In the genomic region with DNA sequence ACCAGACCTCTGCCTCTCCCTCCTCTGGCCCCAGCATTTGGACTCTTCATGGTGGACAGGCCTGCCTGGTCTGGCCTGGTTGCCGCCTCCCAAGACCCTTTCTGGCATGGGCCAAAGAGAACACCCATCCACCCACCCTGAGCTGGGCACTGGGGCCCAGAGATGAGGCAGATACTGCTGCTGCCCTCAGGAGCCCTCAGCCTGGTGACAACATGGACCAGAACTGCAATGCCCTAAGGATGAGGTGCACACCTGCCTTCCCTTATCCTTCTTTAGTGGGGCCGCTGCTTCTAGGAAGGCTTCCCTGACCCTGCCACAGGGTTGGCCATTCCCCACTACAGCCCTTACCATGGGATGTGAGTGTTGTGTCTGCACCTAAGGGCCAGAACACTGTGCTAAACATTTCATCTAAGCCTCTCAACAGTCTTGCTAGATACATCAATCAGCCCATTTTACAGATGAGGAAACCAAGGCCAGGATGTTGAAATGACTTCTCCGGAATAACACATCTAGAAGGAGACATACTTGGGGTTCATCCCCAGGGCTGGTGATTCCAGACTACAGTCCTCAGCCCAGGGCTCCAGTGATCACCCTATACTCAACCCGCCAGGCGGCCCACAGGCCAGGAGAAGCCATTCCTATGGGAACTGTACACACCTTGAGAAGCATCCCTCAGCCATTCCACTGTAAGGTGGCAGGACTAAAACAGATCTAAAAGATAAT, we compare ENCODE assay signal across 26 cellular contexts.
A peak's percentile ranks its signal among the peaks of the same experiment; 100 is the strongest.
DNase-seq lines count a peak whose midpoint lies in the region; ATAC-seq, FAIRE-seq and TF ChIP-seq lines count a peak whose summit lies in the region.
"Had no signal": no experiment of that assay in that cellular context is flagged by ENCODE, and none has a peak within 500 bp of the region (broad histone marks: within the 10 kb centered on the region; RNA-seq: fewer than 3 reads in every experiment).

No MANE protein-coding gene starts in this region.

- intact Hi-C loops in activated CD4-positive, alpha-beta T cell treated with anti-CD3 and anti-CD28 coated beads, Interleukin-2, amount 10 ng/mL, durations not matched to agents 24 days and 14 days (cut with micrococcal nuclease), result no loop called here
- intact Hi-C loops in right lobe of liver (cut with DNase I) (no loop called here), stomach (cut with DNase I; ENCODE audit: low total_unique reads) (no loop called here)

- H3K27ac ChIP-seq in angular gyrus (ENCODE audit: low read depth, low read length), result peak overlapping the region; percentile 59
- H3K27ac ChIP-seq in right lobe of liver, result no peak overlapping the region
- no peak overlapping the region for H3K27ac ChIP-seq in stomach
- no peak overlapping the region for H3K27ac ChIP-seq in tibial nerve
- H3K27ac ChIP-seq: left ventricle myocardium inferior, SJSA1 had no signal

- no peak overlapping the region for H3K4me3 Mint-ChIP-seq in activated CD4-positive, alpha-beta T cell treated with anti-CD3 and anti-CD28 coated beads, Interleukin-2, amount 10 ng/mL, durations not matched to agents 24 days and 14 days
- no peak overlapping the region for H3K4me3 Mint-ChIP-seq in activated T-helper 17 cell treated with anti-CD3 and anti-CD28 coated beads, Interleukin-2, amount 50 U/mL, for 72 hours
- H3K4me3 Mint-ChIP-seq: activated B cell treated with CpG ODN at 0.5 μM for 24 hours; activated CD8-positive, alpha-beta T cell treated with anti-CD3 and anti-CD28 coated beads, Interleukin-2, amount 10 ng/mL, durations not matched to agents 7 days and 5 days; activated naive CD8-positive, alpha-beta T cell treated with anti-CD3 and anti-CD28 coated beads for 36 hours; CD4-positive, CD25-positive, alpha-beta regulatory T cell had no signal

- no peaks in the 10 kb centered on the region for H3K36me3 ChIP-seq in right lobe of liver
- H3K36me3 ChIP-seq in stomach, result no peaks in the 10 kb centered on the region
- no peaks in the 10 kb centered on the region for H3K36me3 ChIP-seq in tibial nerve
- H3K36me3 ChIP-seq: left ventricle myocardium inferior, SJSA1 had no signal

- ATAC-seq in right lobe of liver, result no peak
- ATAC-seq in activated T-helper 17 cell treated with anti-CD3 and anti-CD28 coated beads, Interleukin-2, amount 50 U/mL, for 72 hours (replicated peaks), result no peak
- ATAC-seq: activated CD8-positive, alpha-beta T cell treated with anti-CD3 and anti-CD28 coated beads, Interleukin-2, amount 10 ng/mL, durations not matched to agents 7 days and 5 days had no signal

- H3K4me3 ChIP-seq in right lobe of liver (no peak overlapping the region), stomach (no peak overlapping the region), tibial nerve (no peak overlapping the region)
- H3K4me3 ChIP-seq: left ventricle myocardium inferior, SJSA1, smooth muscle cell had no signal

- no peaks in the 10 kb centered on the region for H3K4me1 Mint-ChIP-seq in activated CD4-positive, alpha-beta T cell treated with anti-CD3 and anti-CD28 coated beads, Interleukin-2, amount 10 ng/mL, durations not matched to agents 24 days and 14 days
- no peaks in the 10 kb centered on the region for H3K4me1 Mint-ChIP-seq in activated T-helper 17 cell treated with anti-CD3 and anti-CD28 coated beads, Interleukin-2, amount 50 U/mL, for 72 hours
- H3K4me1 Mint-ChIP-seq: activated B cell treated with CpG ODN at 0.5 μM for 24 hours; activated naive CD8-positive, alpha-beta T cell treated with anti-CD3 and anti-CD28 coated beads for 36 hours; CD4-positive, CD25-positive, alpha-beta regulatory T cell; naive B cell had no signal

- TF ChIP-seq EP300 in stomach (IDR thresholded peaks at IDR 0.05) (no peak), tibial nerve (IDR thresholded peaks at IDR 0.05) (no peak)

- H3K27me3 ChIP-seq in right lobe of liver (no peaks in the 10 kb centered on the region), stomach (no peaks in the 10 kb centered on the region), tibial nerve (no peaks in the 10 kb centered on the region)
- H3K27me3 ChIP-seq: SJSA1 had no signal

- H3K9me3 ChIP-seq in right lobe of liver (no peaks in the 10 kb centered on the region), stomach (no peaks in the 10 kb centered on the region), tibial nerve (peaks cover 0 to 4% (median 0%) of the 10 kb centered on the region in 4 donors)
- H3K9me3 ChIP-seq: SJSA1 had no signal

- TF ChIP-seq POLR2A in right lobe of liver (IDR thresholded peaks at IDR 0.05) (no peak), stomach (IDR thresholded peaks at IDR 0.05) (no peak), tibial nerve (IDR thresholded peaks at IDR 0.05) (no peak)

- WGBS in right lobe of liver (ENCODE audit: insufficient coverage, low coverage, low lambda C conversion rate, missing lambda C conversion rate), result 92% methylated on average over 2 of the region's 5 CpGs
- 83 to 98% (median 94%) methylated on average over 5 of the region's 5 CpGs for WGBS in stomach, 5 donors
- 98% methylated on average over 5 of the region's 5 CpGs for WGBS in tibial nerve, 2 donors

- no peak for FAIRE-seq in RCC 7860 (lab: Jason Lieb, UNC)
- FAIRE-seq: D721Med, GM18507 had no signal

- H3K4me1 ChIP-seq in right lobe of liver (no peaks in the 10 kb centered on the region), stomach (peaks cover 0 to 5% (median 0%) of the 10 kb centered on the region in 4 donors), tibial nerve (no peaks in the 10 kb centered on the region)
- H3K4me1 ChIP-seq: left ventricle myocardium inferior, SJSA1 had no signal

- peak; percentile 2 for DNase-seq in activated CD4-positive, alpha-beta T cell treated with anti-CD3 and anti-CD28 coated beads for 1 hour
- DNase-seq in activated CD4-positive, alpha-beta T cell treated with anti-CD3 and anti-CD28 coated beads, Interleukin-2, amount 10 ng/mL, durations not matched to agents 24 days and 14 days, result no peak
- DNase-seq in right lobe of liver, result peak in 2 of 3 donors; percentile 22 to 28
- DNase-seq in stomach, result peak; percentile 15
- DNase-seq in tibial nerve (ENCODE audit: low spot score in 2 of 2), result no peak
- no peak for DNase-seq in RCC 7860 (ENCODE audit: low spot score)
- DNase-seq: 8988T; activated B cell treated with CpG ODN at 0.5 μM for 24 hours; activated CD8-positive, alpha-beta T cell treated with anti-CD3 and anti-CD28 coated beads, Interleukin-2, amount 10 ng/mL, durations not matched to agents 7 days and 5 days; activated naive CD8-positive, alpha-beta T cell treated with anti-CD3 and anti-CD28 coated beads for 36 hours; CD4-positive, CD25-positive, alpha-beta regulatory T cell; cerebellar nuclear complex; effector CD4-positive, alpha-beta T cell; Kasumi-1; left ventricle myocardium inferior; naive B cell; NCI-H1436; NCI-H345; NCI-H748 treated with DMSO at 0.1 percent for 48 hours; stimulated activated CD4-positive, alpha-beta T cell treated with anti-CD3 and anti-CD28 coated beads, Interleukin-2, amount 100 ng/mL, for 24 hours had no signal

- peaks cover 14% of the 10 kb centered on the region for H3K27me3 Mint-ChIP-seq in activated CD4-positive, alpha-beta T cell treated with anti-CD3 and anti-CD28 coated beads, Interleukin-2, amount 10 ng/mL, durations not matched to agents 24 days and 14 days
- peaks cover 6% of the 10 kb centered on the region for H3K27me3 Mint-ChIP-seq in activated T-helper 17 cell treated with anti-CD3 and anti-CD28 coated beads, Interleukin-2, amount 50 U/mL, for 72 hours
- H3K27me3 Mint-ChIP-seq: activated naive CD8-positive, alpha-beta T cell treated with anti-CD3 and anti-CD28 coated beads for 36 hours had no signal

- no peak overlapping the region for H3K27ac Mint-ChIP-seq in activated CD4-positive, alpha-beta T cell treated with anti-CD3 and anti-CD28 coated beads, Interleukin-2, amount 10 ng/mL, durations not matched to agents 24 days and 14 days
- no peak overlapping the region for H3K27ac Mint-ChIP-seq in activated T-helper 17 cell treated with anti-CD3 and anti-CD28 coated beads, Interleukin-2, amount 50 U/mL, for 72 hours
- H3K27ac Mint-ChIP-seq: activated B cell treated with CpG ODN at 0.5 μM for 24 hours; activated CD8-positive, alpha-beta T cell treated with anti-CD3 and anti-CD28 coated beads, Interleukin-2, amount 10 ng/mL, durations not matched to agents 7 days and 5 days; activated naive CD8-positive, alpha-beta T cell treated with anti-CD3 and anti-CD28 coated beads for 36 hours; naive B cell had no signal

- TF ChIP-seq CTCF in right lobe of liver (IDR thresholded peaks at IDR 0.05) (no peak), stomach (IDR thresholded peaks at IDR 0.05) (no peak), tibial nerve (IDR thresholded peaks at IDR 0.05) (no peak)

- no peaks in the 10 kb centered on the region for H3K9me3 Mint-ChIP-seq in activated CD4-positive, alpha-beta T cell treated with anti-CD3 and anti-CD28 coated beads, Interleukin-2, amount 10 ng/mL, durations not matched to agents 24 days and 14 days
- H3K9me3 Mint-ChIP-seq in activated T-helper 17 cell treated with anti-CD3 and anti-CD28 coated beads, Interleukin-2, amount 50 U/mL, for 72 hours, result no peaks in the 10 kb centered on the region
- H3K9me3 Mint-ChIP-seq: activated B cell treated with CpG ODN at 0.5 μM for 24 hours; activated naive CD8-positive, alpha-beta T cell treated with anti-CD3 and anti-CD28 coated beads for 36 hours; CD4-positive, CD25-positive, alpha-beta regulatory T cell; naive B cell had no signal

- no peaks in the 10 kb centered on the region for H3K36me3 Mint-ChIP-seq in activated CD4-positive, alpha-beta T cell treated with anti-CD3 and anti-CD28 coated beads, Interleukin-2, amount 10 ng/mL, durations not matched to agents 24 days and 14 days (ENCODE audit: low read depth)
- no peaks in the 10 kb centered on the region for H3K36me3 Mint-ChIP-seq in activated T-helper 17 cell treated with anti-CD3 and anti-CD28 coated beads, Interleukin-2, amount 50 U/mL, for 72 hours (ENCODE audit: low read depth)
- H3K36me3 Mint-ChIP-seq: activated naive CD8-positive, alpha-beta T cell treated with anti-CD3 and anti-CD28 coated beads for 36 hours; CD4-positive, CD25-positive, alpha-beta regulatory T cell; naive B cell had no signal

Comparison
In these comparisons a context has a peak if more than half of its experiments do, and no peak if none do; other contexts are left out.
1. DNase-seq: peak in activated CD4-positive, alpha-beta T cell treated with anti-CD3 and anti-CD28 coated beads for 1 hour (single experiment), right lobe of liver (2 of 3) and stomach (single experiment); none in activated CD4-positive, alpha-beta T cell treated with anti-CD3 and anti-CD28 coated beads, Interleukin-2, amount 10 ng/mL, durations not matched to agents 24 days and 14 days (single experiment), tibial nerve (0 of 2) and RCC 7860 (single experiment).